Comparison of ENCODE assay signal across 1 cellular context in the genomic region with DNA sequence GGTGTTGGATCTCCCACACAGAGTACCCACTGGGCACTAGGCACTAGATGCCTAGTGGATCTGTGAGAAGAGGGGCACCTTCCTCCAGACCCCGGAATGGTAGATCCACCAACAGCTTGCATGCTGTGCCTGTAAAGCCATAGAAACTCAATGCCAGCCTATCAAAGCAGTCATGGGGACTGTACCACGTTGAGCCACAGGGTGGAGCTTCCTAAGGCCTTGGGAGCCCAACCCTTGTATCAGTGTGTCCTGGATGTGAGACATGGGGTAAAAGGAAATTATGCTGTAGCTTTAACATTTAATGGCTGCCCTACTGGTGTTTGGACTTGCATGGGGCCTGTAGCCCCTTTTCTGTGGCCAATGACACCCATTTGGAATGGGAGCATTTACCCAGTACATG.
TF ChIP-seq lines count a peak whose summit lies in the region.

No MANE protein-coding gene starts in this region.

TF ChIP-seq in K562, 482 proteins besides CTCF, POLR2A, EP300 and RAD21 (continued from another document):
- no peak for TF ChIP-seq SUPT5H (IDR thresholded peaks at IDR 0.05)
